In genomic region chr1:60129916-60130315, GRCh38 we compare ENCODE assay signal across 23 cellular contexts. TPM values are rescaled to one million over a fixed set of nuclear protein-coding genes. Genes with fewer than 3 reads are reported as not detected.
DNase-seq lines count a peak whose midpoint lies in the region; ATAC-seq and TF ChIP-seq lines count a peak whose summit lies in the region.
"Had no signal": no experiment of that assay in that cellular context is flagged by ENCODE, and none has a peak within 500 bp of the region (broad histone marks: within the 10 kb centered on the region; RNA-seq: fewer than 3 reads in every experiment).

No MANE protein-coding gene starts in this region.

- no peaks in the 10 kb centered on the region for H3K27me3 Mint-ChIP-seq in activated T-cell treated with anti-CD3 and anti-CD28 coated beads, Interleukin-2, amount 50 U/mL, for 4 hours (ENCODE audit: low read depth)
- H3K27me3 Mint-ChIP-seq: activated naive CD8-positive, alpha-beta T cell treated with anti-CD3 and anti-CD28 coated beads, Interleukin-2, amount 50 U/mL, for 24 hours; effector memory CD8-positive, alpha-beta T cell had no signal

- no peak for ATAC-seq in body of pancreas
- ATAC-seq in activated T-cell treated with anti-CD3 and anti-CD28 coated beads, Interleukin-2, amount 50 U/mL, for 4 hours, result no peak
- ATAC-seq: activated naive CD8-positive, alpha-beta T cell treated with anti-CD3 and anti-CD28 coated beads, Interleukin-2, amount 50 U/mL, for 24 hours; effector memory CD8-positive, alpha-beta T cell had no signal

- DNase-seq in AG10803 (ENCODE audit: low read depth) (peak; percentile 54), LHCN-M2 (ENCODE audit: low read depth) (peak; percentile 24), adipocyte (ENCODE audit: low read depth) (peak; percentile 46), foreskin fibroblast (peak; percentile 20 to 54), body of pancreas (no peak), tibial nerve (ENCODE audit: low spot score in 2 of 2) (no peak), NCI-H1105 treated with DMSO at 0.1 percent for 48 hours (lab: John Stamatoyannopoulos, UW) (no peak)
- DNase-seq in activated T-cell treated with anti-CD3 and anti-CD28 coated beads, Interleukin-2, amount 50 U/mL, for 4 hours, result no peak
- DNase-seq: activated CD8-positive, alpha-beta memory T cell treated with anti-CD3 and anti-CD28 coated beads for 24 hours; activated naive CD8-positive, alpha-beta T cell treated with anti-CD3 and anti-CD28 coated beads, Interleukin-2, amount 50 U/mL, for 24 hours; AML-193; Calu3; effector memory CD8-positive, alpha-beta T cell; GF-D8; Karpas-422; NCI-H1694; Right ventricle myocardium superior; stimulated activated CD4-positive, alpha-beta T cell treated with anti-CD3 and anti-CD28 coated beads, Interleukin-2, amount 100 ng/mL, for 48 hours; substantia nigra had no signal

- intact Hi-C loops in body of pancreas (cut with DNase I), result no loop called here

- no peak for TF ChIP-seq EP300 in tibial nerve (IDR thresholded peaks at IDR 0.05)

- TF ChIP-seq CTCF in AG10803 (conservative IDR thresholded peaks at IDR 0.05; ENCODE audit: low read length), result peak; percentile 26; the same call in 1 of the 2 replicates
- TF ChIP-seq CTCF in foreskin fibroblast (IDR thresholded peaks at IDR 0.05; ENCODE audit: low read depth, low read length), result no peak
- no peak for TF ChIP-seq CTCF in body of pancreas (IDR thresholded peaks at IDR 0.05)
- TF ChIP-seq CTCF in tibial nerve (IDR thresholded peaks at IDR 0.05), result no peak

- H3K27ac ChIP-seq in body of pancreas (no peak overlapping the region), tibial nerve (no peak overlapping the region)

- 46 to 48% methylated on average over 4 of the region's 4 CpGs for WGBS in body of pancreas, 2 donors
- WGBS in tibial nerve, 2 donors, result 68 to 69% methylated on average over 4 of the region's 4 CpGs

- H3K4me3 ChIP-seq in AG10803 (ENCODE audit: low read length), result no peak overlapping the region
- no peak overlapping the region for H3K4me3 ChIP-seq in adipocyte (ENCODE audit: low read length)
- no peak overlapping the region for H3K4me3 ChIP-seq in foreskin fibroblast (ENCODE audit: low read depth in 1 of 2, low read length in 2 of 2)
- no peak overlapping the region for H3K4me3 ChIP-seq in body of pancreas
- no peak overlapping the region for H3K4me3 ChIP-seq in tibial nerve

- peaks cover 3% of the 10 kb centered on the region for H3K4me1 Mint-ChIP-seq in activated T-cell treated with anti-CD3 and anti-CD28 coated beads, Interleukin-2, amount 50 U/mL, for 4 hours (ENCODE audit: low read depth)

- H3K9me3 ChIP-seq in adipocyte (ENCODE audit: control insufficient read depth, low read length) (no peaks in the 10 kb centered on the region), body of pancreas (no peaks in the 10 kb centered on the region), tibial nerve (no peaks in the 10 kb centered on the region)

- TF ChIP-seq POLR2A in body of pancreas (IDR thresholded peaks at IDR 0.05) (no peak), tibial nerve (IDR thresholded peaks at IDR 0.05) (no peak)

- H3K9me3 Mint-ChIP-seq in activated T-cell treated with anti-CD3 and anti-CD28 coated beads, Interleukin-2, amount 50 U/mL, for 4 hours, result no peaks in the 10 kb centered on the region
- H3K9me3 Mint-ChIP-seq: activated naive CD8-positive, alpha-beta T cell treated with anti-CD3 and anti-CD28 coated beads, Interleukin-2, amount 50 U/mL, for 24 hours; activated T-helper 2 cell treated with anti-CD3 and anti-CD28 coated beads, Interferon-gamma antibody, Interleukin-2, Interleukin-4, amounts not matched to agents 10 μg/mL and 5 μg/mL and 100 μg/mL, durations not matched to agents 14 hours and 24 hours and 36 hours; effector memory CD8-positive, alpha-beta T cell; T-helper 1 cell treated with Interleukin-12 subunit alpha and Interleukin-12 subunit beta and Interleukin-4 antibody, amounts not matched to agents 30 μg/mL and 1 μg/mL, for 36 hours had no signal

- H3K36me3 Mint-ChIP-seq in activated T-cell treated with anti-CD3 and anti-CD28 coated beads, Interleukin-2, amount 50 U/mL, for 4 hours (ENCODE audit: insufficient read depth), result no peaks in the 10 kb centered on the region

- no peak overlapping the region for H3K9ac ChIP-seq in adipocyte (ENCODE audit: low read length)

- no peaks in the 10 kb centered on the region for H3K27me3 ChIP-seq in adipocyte (replicated peaks; ENCODE audit: control insufficient read depth, insufficient read depth, low read length)
- H3K27me3 ChIP-seq in body of pancreas, result no peaks in the 10 kb centered on the region
- no peaks in the 10 kb centered on the region for H3K27me3 ChIP-seq in tibial nerve

- H3K36me3 ChIP-seq in adipocyte (ENCODE audit: control insufficient read depth, insufficient read depth, low read length, severe bottlenecking) (no peaks in the 10 kb centered on the region), body of pancreas (replicated peaks in 1 of 2; ENCODE audit: insufficient read depth in 1 of 2, low read depth in 2 of 2) (no peaks in the 10 kb centered on the region), tibial nerve (no peaks in the 10 kb centered on the region)

- H3K4me1 ChIP-seq in adipocyte (ENCODE audit: control insufficient read depth, insufficient read depth, low read length) (peaks cover 10% of the 10 kb centered on the region), body of pancreas (no peaks in the 10 kb centered on the region), tibial nerve (peaks cover 0 to 14% (median 0%) of the 10 kb centered on the region in 4 donors)

- no peak overlapping the region for H3K4me3 Mint-ChIP-seq in activated T-cell treated with anti-CD3 and anti-CD28 coated beads, Interleukin-2, amount 50 U/mL, for 4 hours
- H3K4me3 Mint-ChIP-seq: activated naive CD8-positive, alpha-beta T cell treated with anti-CD3 and anti-CD28 coated beads, Interleukin-2, amount 50 U/mL, for 24 hours; effector memory CD8-positive, alpha-beta T cell; T-helper 1 cell treated with Interleukin-12 subunit alpha and Interleukin-12 subunit beta and Interleukin-4 antibody, amounts not matched to agents 30 μg/mL and 1 μg/mL, for 36 hours had no signal

RNA-seq across cellular contexts. Expression of gene C1orf87, which starts 56.3 kb away (rescaled TPM):
- total RNA-seq in LHCN-M2 (2014; rRNA removed) (not detected in 2 replicates), body of pancreas (not detected), tibial nerve (not detected)
- not detected for polyA plus RNA-seq in LHCN-M2 (2012)
- not detected for total RNA-seq in activated T-cell treated with anti-CD3 and anti-CD28 coated beads, Interleukin-2, amount 50 U/mL, for 4 hours
- total RNA-seq: activated T-helper 2 cell treated with anti-CD3 and anti-CD28 coated beads, Interferon-gamma antibody, Interleukin-2, Interleukin-4, amounts not matched to agents 10 μg/mL and 5 μg/mL and 100 μg/mL, durations not matched to agents 14 hours and 24 hours and 36 hours; Calu3; HT-29; mucosa of gallbladder; Right ventricle myocardium superior had no signal

Comparison
In these comparisons a context has a peak if more than half of its experiments do, and no peak if none do; other contexts are left out.
1. DNase-seq: peak in AG10803 (single experiment), LHCN-M2 (single experiment), adipocyte (single experiment) and foreskin fibroblast (2 of 2); none in body of pancreas (0 of 4), activated T-cell treated with anti-CD3 and anti-CD28 coated beads, Interleukin-2, amount 50 U/mL, for 4 hours (single experiment), tibial nerve (0 of 2) and NCI-H1105 treated with DMSO at 0.1 percent for 48 hours (single experiment).